Comparison of ENCODE assay signal across 8 cellular contexts in genomic region chr6:13873288-13874190, GRCh38. TPM values are rescaled to one million over a fixed set of nuclear protein-coding genes. Genes with fewer than 3 reads are reported as not detected.
A peak's percentile ranks its signal among the peaks of the same experiment; 100 is the strongest.
DNase-seq lines count a peak whose midpoint lies in the region; ATAC-seq and TF ChIP-seq lines count a peak whose summit lies in the region.

No MANE protein-coding gene starts in this region.

- BruUV-seq in HCT116 (replicated peaks; lab: Mats Ljungman, UMichigan) = no TSS peak

- CTCF ChIA-PET in CD4-positive, alpha-beta memory T cell (lab: Charles Lee; ENCODE audit: partially characterized antibody) = interaction anchor here (0.7 to 4.6 kb wide), 23 partner anchors 11 to 1747 kb away, joined by 3 to 36 read pairs (median 4); no protein-coding TSS in a partner anchor
- CTCF ChIA-PET in HCT116 (lab: Charles Lee) = interaction anchor here (0.7 to 1.1 kb wide), 2 partner anchors 12 to 193 kb away, joined by 3 read pairs; no protein-coding TSS in a partner anchor
- CTCF ChIA-PET in activated CD4-positive, alpha-beta T cell treated with anti-CD3 and anti-CD28 coated beads, Interleukin-2, amount 10 ng/mL, durations not matched to agents 7 days and 5 days (lab: Charles Lee) = interaction anchor here (0.6 to 1.5 kb wide), 8 partner anchors 13 to 247 kb away, joined by 3 to 7 read pairs (median 3); no protein-coding TSS in a partner anchor

- peak; percentile 52 to 64 (median 56) for DNase-seq in CD4-positive, alpha-beta memory T cell
- DNase-seq in HCT116 (ENCODE audit: low read depth, low spot score) (peak; percentile 51), NCI-H2196 treated with DMSO at 0.1 percent for 48 hours (lab: John Stamatoyannopoulos, UW; ENCODE audit: unreplicated experiment) (peak; percentile 86), dorsolateral prefrontal cortex (peak in 7 of 10 donors; percentile 40 to 68 (median 51)), medulla oblongata (ENCODE audit: extremely low spot score) (peak; percentile 40)
- peak; percentile 62 for DNase-seq in activated CD4-positive, alpha-beta T cell treated with anti-CD3 and anti-CD28 coated beads, Interleukin-2, amount 10 ng/mL, durations not matched to agents 7 days and 5 days
- peak; percentile 46 for DNase-seq in stimulated activated CD8-positive, alpha-beta memory T cell treated with anti-CD3 and anti-CD28 coated beads, Interleukin-15, amount 100 ng/mL, for 24 hours (ENCODE audit: low read depth)

- no peaks in the 10 kb centered on the region for H4K20me1 ChIP-seq in HCT116 (ENCODE audit: insufficient read depth)

- H3K9ac ChIP-seq in HCT116 (ENCODE audit: low read length) = no peak overlapping the region

- peak; percentile 56 for TF ChIP-seq RAD21 in HCT116 (IDR thresholded peaks at IDR 0.05; ENCODE audit: low read depth)

- TF ChIP-seq CTCF in HCT116 (IDR thresholded peaks at IDR 0.05 in 2 of 3, conservative IDR thresholded peaks at IDR 0.05 in 1 of 3; ENCODE audit: borderline replicate concordance in 1 of 3, insufficient read depth in 1 of 3, low read depth in 2 of 3, low read length in 2 of 3) = peak; percentile 87 to 98 (median 87)
- TF ChIP-seq CTCF in dorsolateral prefrontal cortex (IDR thresholded peaks at IDR 0.05 in 54 of 56, conservative IDR thresholded peaks at IDR 0.05 in 2 of 56; ENCODE audit: low read depth in 1 of 56, partially characterized antibody in 56 of 56) = peak; percentile 16 to 74 (median 59)

- H3K27me3 ChIP-seq in CD4-positive, alpha-beta memory T cell (ENCODE audit: insufficient read depth, low read length) = no peaks in the 10 kb centered on the region
- H3K27me3 ChIP-seq in HCT116 (ENCODE audit: insufficient read depth, low read length) (no peaks in the 10 kb centered on the region), dorsolateral prefrontal cortex (peaks cover 0 to 4% (median 0%) of the 10 kb centered on the region in 45 donors)

- peak overlapping the region; percentile 75 to 93 (median 88) for H3K4me3 Mint-ChIP-seq in CD4-positive, alpha-beta memory T cell
- H3K4me3 Mint-ChIP-seq in activated CD4-positive, alpha-beta T cell treated with anti-CD3 and anti-CD28 coated beads, Interleukin-2, amount 10 ng/mL, durations not matched to agents 7 days and 5 days = peak overlapping the region; percentile 71

- H3K4me3 ChIP-seq in CD4-positive, alpha-beta memory T cell (ENCODE audit: low read length in 2 of 2) = peak overlapping the region; percentile 15 to 60
- H3K4me3 ChIP-seq in HCT116 (replicated peaks in 1 of 2; ENCODE audit: low read depth in 1 of 2, low read length in 2 of 2) = no peak overlapping the region; a peak in 1 of 4 replicates
- peak overlapping the region; percentile 29 to 74 (median 55) for H3K4me3 ChIP-seq in dorsolateral prefrontal cortex

- peaks cover 0 to 15% (median 6%) of the 10 kb centered on the region in 8 donors for H3K9me3 Mint-ChIP-seq in CD4-positive, alpha-beta memory T cell
- peaks cover 2% of the 10 kb centered on the region for H3K9me3 Mint-ChIP-seq in activated CD4-positive, alpha-beta T cell treated with anti-CD3 and anti-CD28 coated beads, Interleukin-2, amount 10 ng/mL, durations not matched to agents 7 days and 5 days

- peak overlapping the region; percentile 46 for H3K4me2 ChIP-seq in HCT116 (ENCODE audit: low read length)

- H3K36me3 Mint-ChIP-seq in CD4-positive, alpha-beta memory T cell = no peaks in the 10 kb centered on the region
- peaks cover 2% of the 10 kb centered on the region for H3K36me3 Mint-ChIP-seq in activated CD4-positive, alpha-beta T cell treated with anti-CD3 and anti-CD28 coated beads, Interleukin-2, amount 10 ng/mL, durations not matched to agents 7 days and 5 days (ENCODE audit: low read depth)

- no peaks in the 10 kb centered on the region for H3K36me3 ChIP-seq in CD4-positive, alpha-beta memory T cell (ENCODE audit: insufficient read depth, low read length)
- H3K36me3 ChIP-seq in HCT116 (ENCODE audit: control insufficient read depth in 1 of 2, insufficient read depth in 2 of 2, low read length in 2 of 2) = no peaks in the 10 kb centered on the region

- intact Hi-C loops in CD4-positive, alpha-beta memory T cell (cut with micrococcal nuclease) = loop anchor here (1.0 to 5.0 kb wide), 3 partner anchors 76 to 271 kb away; no protein-coding TSS in a partner anchor
- intact Hi-C loops in HCT116 (cut with micrococcal nuclease) (no loop called here), dorsolateral prefrontal cortex (cut with DNase I) (no loop called here)

- ATAC-seq in HCT116 (peak; percentile 92), HG03342 (IDR thresholded peaks at IDR 0.05; ENCODE audit: unreplicated experiment) (no peak)

- POLR2A ChIA-PET in CD4-positive, alpha-beta memory T cell (lab: Charles Lee; ENCODE audit: partially characterized antibody) = no interaction called here
- POLR2A ChIA-PET in HCT116 (lab: Charles Lee) = no interaction called here
- POLR2A ChIA-PET in activated CD4-positive, alpha-beta T cell treated with anti-CD3 and anti-CD28 coated beads, Interleukin-2, amount 10 ng/mL, durations not matched to agents 7 days and 5 days (lab: Charles Lee) = no interaction called here

- peaks cover 4 to 9% of the 10 kb centered on the region in 2 donors for H3K27me3 Mint-ChIP-seq in CD4-positive, alpha-beta memory T cell
- H3K27me3 Mint-ChIP-seq in activated CD4-positive, alpha-beta T cell treated with anti-CD3 and anti-CD28 coated beads, Interleukin-2, amount 10 ng/mL, durations not matched to agents 7 days and 5 days = peaks cover 10% of the 10 kb centered on the region

- H3K27ac ChIP-seq in CD4-positive, alpha-beta memory T cell (ENCODE audit: low read depth, low read length) = no peak overlapping the region
- H3K27ac ChIP-seq in HCT116 (ENCODE audit: low read depth, low read length) (no peak overlapping the region), dorsolateral prefrontal cortex (peak overlapping the region in 3 of 59 donors; percentile 2 to 39 (median 8))

- peak overlapping the region; percentile 58 for H2AFZ ChIP-seq in HCT116 (ENCODE audit: low read depth, low read length, poor library complexity, severe bottlenecking)

- peaks cover 8 to 18% (median 9%) of the 10 kb centered on the region in 4 donors for H3K4me1 Mint-ChIP-seq in CD4-positive, alpha-beta memory T cell
- H3K4me1 Mint-ChIP-seq in activated CD4-positive, alpha-beta T cell treated with anti-CD3 and anti-CD28 coated beads, Interleukin-2, amount 10 ng/mL, durations not matched to agents 7 days and 5 days = peaks cover 15% of the 10 kb centered on the region

- H3K9me3 ChIP-seq in CD4-positive, alpha-beta memory T cell (ENCODE audit: control insufficient read depth in 1 of 2, low read length in 2 of 2) = no peaks in the 10 kb centered on the region
- H3K9me3 ChIP-seq in HCT116 (ENCODE audit: control insufficient read depth in 1 of 2, insufficient read depth in 1 of 2, low read depth in 1 of 2, low read length in 2 of 2) = no peaks in the 10 kb centered on the region

- no peaks in the 10 kb centered on the region for H3K9me2 ChIP-seq in HCT116 (ENCODE audit: insufficient read depth)

- H3K79me2 ChIP-seq in HCT116 (ENCODE audit: insufficient read depth, low read length) = no peaks in the 10 kb centered on the region

- H3K4me1 ChIP-seq in CD4-positive, alpha-beta memory T cell (ENCODE audit: insufficient read depth, low read length) = peaks cover 13% of the 10 kb centered on the region
- peaks cover 0 to 17% of the 10 kb centered on the region in 2 experiments; a peak in 3 of 4 replicates for H3K4me1 ChIP-seq in HCT116 (ENCODE audit: control insufficient read depth in 1 of 2, insufficient read depth in 2 of 2, low read length in 2 of 2)

- peak overlapping the region in 5 of 7 donors; percentile 11 to 69 (median 65) for H3K27ac Mint-ChIP-seq in CD4-positive, alpha-beta memory T cell
- peak overlapping the region; percentile 22 for H3K27ac Mint-ChIP-seq in activated CD4-positive, alpha-beta T cell treated with anti-CD3 and anti-CD28 coated beads, Interleukin-2, amount 10 ng/mL, durations not matched to agents 7 days and 5 days

- no peak for TF ChIP-seq POLR2A in HCT116 (IDR thresholded peaks at IDR 0.05; ENCODE audit: borderline replicate concordance, extremely low read depth, insufficient read depth, insufficient read length)

- RAD21 ChIA-PET in HCT116 (lab: Charles Lee; ENCODE audit: low non-redundant PET in 1 of 2, low total read pairs in 2 of 2, uncharacterized antibody in 2 of 2, unreplicated experiment in 2 of 2) = no interaction called here

TF ChIP-seq in HCT116, 20 proteins besides CTCF, POLR2A, EP300 and RAD21:
- TF ChIP-seq POLR2AphosphoS5 (IDR thresholded peaks at IDR 0.05; ENCODE audit: low read depth, low read length) = no peak
- no peak for TF ChIP-seq FOSL1 (IDR thresholded peaks at IDR 0.05; ENCODE audit: low read depth)
- TF ChIP-seq, protein P1, sequence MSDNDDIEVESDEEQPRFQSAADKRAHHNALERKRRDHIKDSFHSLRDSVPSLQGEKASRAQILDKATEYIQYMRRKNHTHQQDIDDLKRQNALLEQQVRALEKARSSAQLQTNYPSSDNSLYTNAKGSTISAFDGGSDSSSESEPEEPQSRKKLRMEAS (IDR thresholded peaks at IDR 0.05) = peak; percentile 98
- TF ChIP-seq ZFX (IDR thresholded peaks at IDR 0.05) = peak; percentile 34; the same call in 1 of the 2 replicates
- TF ChIP-seq CBX3 (IDR thresholded peaks at IDR 0.05; ENCODE audit: low read depth) = peak; percentile 93
- TF ChIP-seq CEBPB (IDR thresholded peaks at IDR 0.05; ENCODE audit: low read depth) = no peak
TF ChIP-seq in HCT116: peak in this region for 3.

RNA-seq across cellular contexts. Expression of gene RNF182, which starts 51.2 kb away (rescaled TPM):
- total RNA-seq in CD4-positive, alpha-beta memory T cell = not detected
- not detected for polyA plus RNA-seq in CD4-positive, alpha-beta memory T cell
- total RNA-seq in HCT116 (2021; ENCODE audit: unreplicated experiment) (6.5 TPM), dorsolateral prefrontal cortex (10 to 100 TPM in 116 of 120 experiments, 1 to 10 TPM in 4; 4.9 to 73.1 (median 20.5) TPM)
- polyA plus RNA-seq in HCT116 (2012) = 3.0 and 5.9 TPM in 2 replicates
- not detected for total RNA-seq in activated CD4-positive, alpha-beta T cell treated with anti-CD3 and anti-CD28 coated beads, Interleukin-2, amount 10 ng/mL, durations not matched to agents 7 days and 5 days

RNA-seq across cellular contexts. Expression of gene MCUR1, which starts 59.2 kb away (rescaled TPM):
- total RNA-seq in CD4-positive, alpha-beta memory T cell = 10 to 100 TPM; 11.3 to 11.5 TPM
- 10 to 100 TPM in 1 of 2 donors, 1 to 10 TPM in 1; 5.9 to 11.6 TPM for polyA plus RNA-seq in CD4-positive, alpha-beta memory T cell
- total RNA-seq in HCT116 (2021; ENCODE audit: unreplicated experiment) = 33.2 TPM
- polyA plus RNA-seq in HCT116 (2012) = 7.3 and 10.3 TPM in 2 replicates
- total RNA-seq in activated CD4-positive, alpha-beta T cell treated with anti-CD3 and anti-CD28 coated beads, Interleukin-2, amount 10 ng/mL, durations not matched to agents 7 days and 5 days = 10 to 100 TPM; 23.5 to 32.7 TPM
- 10 to 100 TPM; 22.6 to 50.0 (median 35.4) TPM for total RNA-seq in dorsolateral prefrontal cortex

Comparison
In these comparisons a context has a peak if more than half of its experiments do, and no peak if none do; other contexts are left out.
1. H3K4me3 ChIP-seq: peak in CD4-positive, alpha-beta memory T cell (2 of 2) and dorsolateral prefrontal cortex (59 of 59); none in HCT116 (0 of 2).
2. Peak in every context shown above with its lines, with median percentiles within 50 percentile points of each other: DNase-seq.